18 cellular contexts compared by ENCODE assay signal in the genomic region with DNA sequence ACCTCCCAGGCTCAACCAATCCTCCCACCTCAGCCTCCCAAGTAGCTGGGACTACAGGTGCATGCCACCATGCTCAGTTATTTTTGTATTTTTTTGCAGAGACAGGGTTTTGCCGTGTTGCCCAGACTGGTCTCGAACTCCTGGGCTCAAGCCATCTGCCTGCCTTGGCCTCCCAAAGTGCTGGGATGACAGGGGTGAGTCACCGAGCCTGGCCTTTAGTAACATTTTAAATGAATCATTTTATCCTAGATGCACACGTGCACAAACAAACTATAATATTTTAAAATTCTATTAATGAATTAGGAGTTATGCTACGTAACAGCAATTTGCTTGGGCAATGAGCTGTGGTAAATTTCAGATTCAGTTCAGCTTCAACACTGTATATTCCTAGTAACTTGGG.
DNase-seq lines count a peak whose midpoint lies in the region; ATAC-seq and TF ChIP-seq lines count a peak whose summit lies in the region.
"Had no signal": no experiment of that assay in that cellular context is flagged by ENCODE, and none has a peak within 500 bp of the region (broad histone marks: within the 10 kb centered on the region; RNA-seq: fewer than 3 reads in every experiment).

No MANE protein-coding gene starts in this region.

- H3K4me3 ChIP-seq in SK-N-SH (ENCODE audit: low read depth in 2 of 2, low read length in 1 of 2) (no peak overlapping the region), GM23248 (no peak overlapping the region), PC-3 (ENCODE audit: low read length) (no peak overlapping the region)
- H3K4me3 ChIP-seq: BLaER1, GM23338 had no signal

- 75% methylated on average over 5 of the region's 5 CpGs for WGBS in SK-N-SH (ENCODE audit: low lambda C conversion rate)
- WGBS in GM23248 (ENCODE audit: low coverage in 1 of 2, low lambda C conversion rate in 2 of 2, missing lambda C conversion rate in 2 of 2), 2 experiments, result 42 to 45% methylated on average over 5 of the region's 5 CpGs

- H4K20me1 ChIP-seq in SK-N-SH (ENCODE audit: insufficient read depth) (no peaks in the 10 kb centered on the region), GM23248 (ENCODE audit: insufficient read depth) (no peaks in the 10 kb centered on the region), PC-3 (ENCODE audit: low read length) (no peaks in the 10 kb centered on the region)
- H4K20me1 ChIP-seq: BLaER1 had no signal

- H3K79me2 ChIP-seq in SK-N-SH (ENCODE audit: insufficient read depth), result no peaks in the 10 kb centered on the region
- no peaks in the 10 kb centered on the region for H3K79me2 ChIP-seq in GM23248 (ENCODE audit: insufficient read depth)
- no peaks in the 10 kb centered on the region for H3K79me2 ChIP-seq in PC-3 (ENCODE audit: low read length)

- TF ChIP-seq EP300 in SK-N-SH (IDR thresholded peaks at IDR 0.05; ENCODE audit: borderline replicate concordance in 1 of 2, low read depth in 1 of 2, low read length in 1 of 2), result no peak

- H3F3A ChIP-seq in SK-N-SH (replicated peaks; ENCODE audit: insufficient read depth) (no peaks in the 10 kb centered on the region), GM23248 (ENCODE audit: insufficient read depth) (no peaks in the 10 kb centered on the region; the same call in 1 of the 2 replicates), PC-3 (ENCODE audit: low read length, unreplicated experiment) (no peaks in the 10 kb centered on the region)

- H3K27me3 Mint-ChIP-seq in activated T-helper 1 cell treated with anti-CD3 and anti-CD28 coated beads, Interleukin-12 subunit alpha, Interleukin-12 subunit beta, Interleukin-2, Interleukin-4 antibody, amounts not matched to agents 30 ng/mL and 10 ng/mL and 1 ng/mL, durations not matched to agents 14 hours and 24 hours and 36 hours (ENCODE audit: insufficient read depth), result peaks cover 3% of the 10 kb centered on the region
- H3K27me3 Mint-ChIP-seq in activated CD8-positive, alpha-beta T cell treated with anti-CD3 and anti-CD28 coated beads, Interleukin-2, amount 10 ng/mL, durations not matched to agents 7 days and 5 days (ENCODE audit: low read depth), result no peaks in the 10 kb centered on the region

- POLR2A ChIA-PET in SK-N-SH (lab: Yijun Ruan, JAX) (no interaction called here), PC-3 (lab: Charles Lee; ENCODE audit: unreplicated experiment) (no interaction called here)
- POLR2A ChIA-PET in activated CD8-positive, alpha-beta T cell treated with anti-CD3 and anti-CD28 coated beads, Interleukin-2, amount 10 ng/mL, durations not matched to agents 7 days and 5 days (lab: Charles Lee), result interaction anchor here (0.7 kb wide), 1 partner anchor 14 kb away, joined by 3 read pairs; no protein-coding TSS in a partner anchor

- peaks cover 17% of the 10 kb centered on the region for H3K9me3 Mint-ChIP-seq in activated T-helper 1 cell treated with anti-CD3 and anti-CD28 coated beads, Interleukin-12 subunit alpha, Interleukin-12 subunit beta, Interleukin-2, Interleukin-4 antibody, amounts not matched to agents 30 ng/mL and 10 ng/mL and 1 ng/mL, durations not matched to agents 14 hours and 24 hours and 36 hours
- no peaks in the 10 kb centered on the region for H3K9me3 Mint-ChIP-seq in activated CD8-positive, alpha-beta T cell treated with anti-CD3 and anti-CD28 coated beads, Interleukin-2, amount 10 ng/mL, durations not matched to agents 7 days and 5 days (ENCODE audit: insufficient read depth)
- H3K9me3 Mint-ChIP-seq: CD8-positive, alpha-beta T cell; IgD-negative memory B cell had no signal

- no peak overlapping the region for H3K4me3 Mint-ChIP-seq in activated T-helper 1 cell treated with anti-CD3 and anti-CD28 coated beads, Interleukin-12 subunit alpha, Interleukin-12 subunit beta, Interleukin-2, Interleukin-4 antibody, amounts not matched to agents 30 ng/mL and 10 ng/mL and 1 ng/mL, durations not matched to agents 14 hours and 24 hours and 36 hours
- H3K4me3 Mint-ChIP-seq in activated CD8-positive, alpha-beta T cell treated with anti-CD3 and anti-CD28 coated beads, Interleukin-2, amount 10 ng/mL, durations not matched to agents 7 days and 5 days, result no peak overlapping the region
- H3K4me3 Mint-ChIP-seq: CD8-positive, alpha-beta T cell; GM23338; IgD-negative memory B cell had no signal

- no peak for TF ChIP-seq RAD21 in SK-N-SH (IDR thresholded peaks at IDR 0.05; ENCODE audit: low read length)

- no TSS peak for BruUV-seq in PC-3 (replicated peaks; lab: Mats Ljungman, UMichigan)

- no peaks in the 10 kb centered on the region for H3K27me3 ChIP-seq in SK-N-SH (ENCODE audit: insufficient read depth)
- H3K27me3 ChIP-seq in GM23248 (replicated peaks; ENCODE audit: insufficient read depth), result no peaks in the 10 kb centered on the region
- no peaks in the 10 kb centered on the region for H3K27me3 ChIP-seq in PC-3 (ENCODE audit: low read length)
- H3K27me3 ChIP-seq in foreskin keratinocyte, result no peaks in the 10 kb centered on the region

- H3K36me3 Mint-ChIP-seq in activated T-helper 1 cell treated with anti-CD3 and anti-CD28 coated beads, Interleukin-12 subunit alpha, Interleukin-12 subunit beta, Interleukin-2, Interleukin-4 antibody, amounts not matched to agents 30 ng/mL and 10 ng/mL and 1 ng/mL, durations not matched to agents 14 hours and 24 hours and 36 hours (ENCODE audit: low read depth), result no peaks in the 10 kb centered on the region
- no peaks in the 10 kb centered on the region for H3K36me3 Mint-ChIP-seq in activated CD8-positive, alpha-beta T cell treated with anti-CD3 and anti-CD28 coated beads, Interleukin-2, amount 10 ng/mL, durations not matched to agents 7 days and 5 days (ENCODE audit: low read depth)
- H3K36me3 Mint-ChIP-seq: CD14-positive monocyte; CD8-positive, alpha-beta T cell; IgD-negative memory B cell had no signal

- no peaks in the 10 kb centered on the region for H3K9me3 ChIP-seq in SK-N-SH
- H3K9me3 ChIP-seq in GM23248 (ENCODE audit: low read depth), result no peaks in the 10 kb centered on the region
- H3K9me3 ChIP-seq in PC-3 (ENCODE audit: low read length), result no peaks in the 10 kb centered on the region
- H3K9me3 ChIP-seq: BLaER1 had no signal

- no peak overlapping the region for H3K9ac ChIP-seq in SK-N-SH
- no peak overlapping the region for H3K9ac ChIP-seq in GM23248
- H3K9ac ChIP-seq in PC-3 (ENCODE audit: low read length), result no peak overlapping the region
- H3K9ac ChIP-seq: BLaER1 had no signal

- H3K36me3 ChIP-seq in SK-N-SH (replicated peaks in 1 of 2; ENCODE audit: control insufficient read depth in 1 of 2, insufficient read depth in 2 of 2, low read length in 1 of 2) (no peaks in the 10 kb centered on the region), GM23248 (ENCODE audit: low read depth) (no peaks in the 10 kb centered on the region), PC-3 (ENCODE audit: low read depth, low read length) (no peaks in the 10 kb centered on the region)
- H3K36me3 ChIP-seq: BLaER1 had no signal

- TF ChIP-seq CTCF in SK-N-SH (IDR thresholded peaks at IDR 0.05), result no peak
- no peak for TF ChIP-seq CTCF in PC-3 (conservative IDR thresholded peaks at IDR 0.05; ENCODE audit: low read depth, low read length)
- TF ChIP-seq CTCF in foreskin keratinocyte (conservative IDR thresholded peaks at IDR 0.05), result no peak

- H2AFZ ChIP-seq in SK-N-SH (ENCODE audit: low read depth), result no peak overlapping the region
- no peak overlapping the region for H2AFZ ChIP-seq in GM23248
- H2AFZ ChIP-seq in PC-3 (ENCODE audit: low read length), result no peak overlapping the region

- H3K4me2 ChIP-seq in SK-N-SH (no peak overlapping the region), GM23248 (ENCODE audit: unreplicated experiment) (no peak overlapping the region), PC-3 (ENCODE audit: low read length) (no peak overlapping the region)
- H3K4me2 ChIP-seq: BLaER1, GM23338 had no signal

- CTCF ChIA-PET in SK-N-SH (lab: Yijun Ruan, JAX) (interaction anchor here (1.0 to 1.3 kb wide), 2 partner anchors 11 to 212 kb away, joined by 3 to 4 read pairs; no protein-coding TSS in a partner anchor), PC-3 (lab: Charles Lee) (no interaction called here)
- CTCF ChIA-PET in activated CD8-positive, alpha-beta T cell treated with anti-CD3 and anti-CD28 coated beads, Interleukin-2, amount 10 ng/mL, durations not matched to agents 7 days and 5 days (lab: Charles Lee), result no interaction called here

- intact Hi-C loops in PC-3 (cut with micrococcal nuclease), result loop anchor here (10.0 kb wide), 1 partner anchor 395 kb away; no protein-coding TSS in a partner anchor
- intact Hi-C loops in activated T-helper 1 cell treated with anti-CD3 and anti-CD28 coated beads, Interleukin-12 subunit alpha, Interleukin-12 subunit beta, Interleukin-2, Interleukin-4 antibody, amounts not matched to agents 30 ng/mL and 10 ng/mL and 1 ng/mL, durations not matched to agents 14 hours and 24 hours and 36 hours (cut with micrococcal nuclease), result no loop called here

- peaks cover 2% of the 10 kb centered on the region for H3K4me1 Mint-ChIP-seq in activated T-helper 1 cell treated with anti-CD3 and anti-CD28 coated beads, Interleukin-12 subunit alpha, Interleukin-12 subunit beta, Interleukin-2, Interleukin-4 antibody, amounts not matched to agents 30 ng/mL and 10 ng/mL and 1 ng/mL, durations not matched to agents 14 hours and 24 hours and 36 hours (ENCODE audit: low read depth)
- H3K4me1 Mint-ChIP-seq in activated CD8-positive, alpha-beta T cell treated with anti-CD3 and anti-CD28 coated beads, Interleukin-2, amount 10 ng/mL, durations not matched to agents 7 days and 5 days (ENCODE audit: low read depth), result no peaks in the 10 kb centered on the region
- H3K4me1 Mint-ChIP-seq: CD14-positive monocyte, IgD-negative memory B cell had no signal

- H3K4me1 ChIP-seq in SK-N-SH (ENCODE audit: control insufficient read depth in 1 of 2, insufficient read depth in 2 of 2, low read depth in 1 of 2, low read length in 1 of 2) (no peaks in the 10 kb centered on the region), GM23248 (ENCODE audit: insufficient read depth) (no peaks in the 10 kb centered on the region; the same call in 1 of the 2 replicates), PC-3 (ENCODE audit: insufficient read depth, low read length) (0 out of 2 replicates have a peak, but pooled peaks cover 5% of the 10 kb centered on the region), foreskin keratinocyte (no peaks in the 10 kb centered on the region)
- H3K4me1 ChIP-seq: BLaER1 had no signal

- H3K27ac ChIP-seq in SK-N-SH (ENCODE audit: low read depth in 2 of 2, low read length in 1 of 2), result no peak overlapping the region
- no peak overlapping the region for H3K27ac ChIP-seq in GM23248
- H3K27ac ChIP-seq in PC-3 (ENCODE audit: low read length), result no peak overlapping the region
- H3K27ac ChIP-seq in foreskin keratinocyte, result no peak overlapping the region
- H3K27ac ChIP-seq: 22Rv1, BLaER1 had no signal

- H3K27ac Mint-ChIP-seq in activated T-helper 1 cell treated with anti-CD3 and anti-CD28 coated beads, Interleukin-12 subunit alpha, Interleukin-12 subunit beta, Interleukin-2, Interleukin-4 antibody, amounts not matched to agents 30 ng/mL and 10 ng/mL and 1 ng/mL, durations not matched to agents 14 hours and 24 hours and 36 hours, result no peak overlapping the region
- H3K27ac Mint-ChIP-seq in activated CD8-positive, alpha-beta T cell treated with anti-CD3 and anti-CD28 coated beads, Interleukin-2, amount 10 ng/mL, durations not matched to agents 7 days and 5 days, result no peak overlapping the region
- H3K27ac Mint-ChIP-seq: CD14-positive monocyte; CD8-positive, alpha-beta T cell; GM23338; IgD-negative memory B cell had no signal

- no peaks in the 10 kb centered on the region for H3K9me2 ChIP-seq in SK-N-SH
- no peaks in the 10 kb centered on the region for H3K9me2 ChIP-seq in GM23248 (ENCODE audit: insufficient read depth)
- H3K9me2 ChIP-seq in PC-3 (replicated peaks; ENCODE audit: low read length), result no peaks in the 10 kb centered on the region

- DNase-seq in SK-N-SH (no peak), GM23248 (peak; percentile 52), PC-3 (peak; percentile 17), foreskin keratinocyte (no peak)
- DNase-seq in activated T-helper 1 cell treated with anti-CD3 and anti-CD28 coated beads, Interleukin-12 subunit alpha, Interleukin-12 subunit beta, Interleukin-2, Interleukin-4 antibody, amounts not matched to agents 30 ng/mL and 10 ng/mL and 1 ng/mL, durations not matched to agents 14 hours and 24 hours and 36 hours (ENCODE audit: low spot score), result no peak
- DNase-seq in activated CD8-positive, alpha-beta T cell treated with anti-CD3 and anti-CD28 coated beads, Interleukin-2, amount 10 ng/mL, durations not matched to agents 7 days and 5 days, result no peak
- DNase-seq: Calu3; CD8-positive, alpha-beta T cell; GDM1; HCEC 1CT had no signal

- ATAC-seq in SK-N-SH treated with all-trans-retinoic acid at 6 μM for 48 hours (no peak), PC-3 (no peak), foreskin keratinocyte (peak; percentile 35), HG03135 (IDR thresholded peaks at IDR 0.05; ENCODE audit: unreplicated experiment) (no peak)
- ATAC-seq in activated CD8-positive, alpha-beta T cell treated with anti-CD3 and anti-CD28 coated beads, Interleukin-2, amount 10 ng/mL, durations not matched to agents 7 days and 5 days, result no peak
- ATAC-seq: CD8-positive, alpha-beta T cell; GM23338; HepG2 had no signal

- in situ Hi-C loops in GM23248 (cut with MboI), result no loop called here

Comparison
In these comparisons a context has a peak if more than half of its experiments do, and no peak if none do; other contexts are left out.
1. DNase-seq: peak in GM23248 (single experiment) and PC-3 (single experiment); none in SK-N-SH (single experiment), foreskin keratinocyte (0 of 2), activated T-helper 1 cell treated with anti-CD3 and anti-CD28 coated beads, Interleukin-12 subunit alpha, Interleukin-12 subunit beta, Interleukin-2, Interleukin-4 antibody, amounts not matched to agents 30 ng/mL and 10 ng/mL and 1 ng/mL, durations not matched to agents 14 hours and 24 hours and 36 hours (single experiment) and activated CD8-positive, alpha-beta T cell treated with anti-CD3 and anti-CD28 coated beads, Interleukin-2, amount 10 ng/mL, durations not matched to agents 7 days and 5 days (single experiment).